1 cellular context compared by ENCODE assay signal in the genomic region with DNA sequence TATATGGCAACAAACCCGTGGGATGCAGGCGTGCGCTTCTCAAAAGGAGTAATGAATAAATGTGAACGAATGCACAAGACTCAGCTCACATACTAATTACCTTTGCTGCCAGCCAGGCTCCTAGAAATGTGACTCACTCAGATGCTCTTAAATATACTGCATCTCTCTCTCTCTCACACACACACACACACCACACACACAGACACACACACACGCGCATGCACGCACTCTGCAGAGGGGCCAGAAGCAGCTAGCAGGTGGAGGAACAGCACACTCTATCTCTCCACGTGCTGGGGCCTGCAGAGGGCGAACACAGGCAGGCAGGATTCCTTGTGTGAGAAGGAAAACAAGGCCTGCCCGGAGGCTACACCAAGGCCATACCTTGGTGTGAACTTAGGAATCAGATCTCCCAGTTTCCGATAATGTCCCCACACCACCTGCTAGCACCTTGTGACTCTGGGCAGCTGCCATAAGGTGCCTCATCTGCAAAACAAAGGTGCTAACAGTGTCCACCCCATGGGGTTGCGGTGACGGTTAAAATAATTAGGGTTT.
TF ChIP-seq lines count a peak whose summit lies in the region.

No MANE protein-coding gene starts in this region.

TF ChIP-seq in GM23338, 12 proteins besides CTCF, POLR2A, EP300 and RAD21 (continued from another document):
- TF ChIP-seq, protein P1, sequence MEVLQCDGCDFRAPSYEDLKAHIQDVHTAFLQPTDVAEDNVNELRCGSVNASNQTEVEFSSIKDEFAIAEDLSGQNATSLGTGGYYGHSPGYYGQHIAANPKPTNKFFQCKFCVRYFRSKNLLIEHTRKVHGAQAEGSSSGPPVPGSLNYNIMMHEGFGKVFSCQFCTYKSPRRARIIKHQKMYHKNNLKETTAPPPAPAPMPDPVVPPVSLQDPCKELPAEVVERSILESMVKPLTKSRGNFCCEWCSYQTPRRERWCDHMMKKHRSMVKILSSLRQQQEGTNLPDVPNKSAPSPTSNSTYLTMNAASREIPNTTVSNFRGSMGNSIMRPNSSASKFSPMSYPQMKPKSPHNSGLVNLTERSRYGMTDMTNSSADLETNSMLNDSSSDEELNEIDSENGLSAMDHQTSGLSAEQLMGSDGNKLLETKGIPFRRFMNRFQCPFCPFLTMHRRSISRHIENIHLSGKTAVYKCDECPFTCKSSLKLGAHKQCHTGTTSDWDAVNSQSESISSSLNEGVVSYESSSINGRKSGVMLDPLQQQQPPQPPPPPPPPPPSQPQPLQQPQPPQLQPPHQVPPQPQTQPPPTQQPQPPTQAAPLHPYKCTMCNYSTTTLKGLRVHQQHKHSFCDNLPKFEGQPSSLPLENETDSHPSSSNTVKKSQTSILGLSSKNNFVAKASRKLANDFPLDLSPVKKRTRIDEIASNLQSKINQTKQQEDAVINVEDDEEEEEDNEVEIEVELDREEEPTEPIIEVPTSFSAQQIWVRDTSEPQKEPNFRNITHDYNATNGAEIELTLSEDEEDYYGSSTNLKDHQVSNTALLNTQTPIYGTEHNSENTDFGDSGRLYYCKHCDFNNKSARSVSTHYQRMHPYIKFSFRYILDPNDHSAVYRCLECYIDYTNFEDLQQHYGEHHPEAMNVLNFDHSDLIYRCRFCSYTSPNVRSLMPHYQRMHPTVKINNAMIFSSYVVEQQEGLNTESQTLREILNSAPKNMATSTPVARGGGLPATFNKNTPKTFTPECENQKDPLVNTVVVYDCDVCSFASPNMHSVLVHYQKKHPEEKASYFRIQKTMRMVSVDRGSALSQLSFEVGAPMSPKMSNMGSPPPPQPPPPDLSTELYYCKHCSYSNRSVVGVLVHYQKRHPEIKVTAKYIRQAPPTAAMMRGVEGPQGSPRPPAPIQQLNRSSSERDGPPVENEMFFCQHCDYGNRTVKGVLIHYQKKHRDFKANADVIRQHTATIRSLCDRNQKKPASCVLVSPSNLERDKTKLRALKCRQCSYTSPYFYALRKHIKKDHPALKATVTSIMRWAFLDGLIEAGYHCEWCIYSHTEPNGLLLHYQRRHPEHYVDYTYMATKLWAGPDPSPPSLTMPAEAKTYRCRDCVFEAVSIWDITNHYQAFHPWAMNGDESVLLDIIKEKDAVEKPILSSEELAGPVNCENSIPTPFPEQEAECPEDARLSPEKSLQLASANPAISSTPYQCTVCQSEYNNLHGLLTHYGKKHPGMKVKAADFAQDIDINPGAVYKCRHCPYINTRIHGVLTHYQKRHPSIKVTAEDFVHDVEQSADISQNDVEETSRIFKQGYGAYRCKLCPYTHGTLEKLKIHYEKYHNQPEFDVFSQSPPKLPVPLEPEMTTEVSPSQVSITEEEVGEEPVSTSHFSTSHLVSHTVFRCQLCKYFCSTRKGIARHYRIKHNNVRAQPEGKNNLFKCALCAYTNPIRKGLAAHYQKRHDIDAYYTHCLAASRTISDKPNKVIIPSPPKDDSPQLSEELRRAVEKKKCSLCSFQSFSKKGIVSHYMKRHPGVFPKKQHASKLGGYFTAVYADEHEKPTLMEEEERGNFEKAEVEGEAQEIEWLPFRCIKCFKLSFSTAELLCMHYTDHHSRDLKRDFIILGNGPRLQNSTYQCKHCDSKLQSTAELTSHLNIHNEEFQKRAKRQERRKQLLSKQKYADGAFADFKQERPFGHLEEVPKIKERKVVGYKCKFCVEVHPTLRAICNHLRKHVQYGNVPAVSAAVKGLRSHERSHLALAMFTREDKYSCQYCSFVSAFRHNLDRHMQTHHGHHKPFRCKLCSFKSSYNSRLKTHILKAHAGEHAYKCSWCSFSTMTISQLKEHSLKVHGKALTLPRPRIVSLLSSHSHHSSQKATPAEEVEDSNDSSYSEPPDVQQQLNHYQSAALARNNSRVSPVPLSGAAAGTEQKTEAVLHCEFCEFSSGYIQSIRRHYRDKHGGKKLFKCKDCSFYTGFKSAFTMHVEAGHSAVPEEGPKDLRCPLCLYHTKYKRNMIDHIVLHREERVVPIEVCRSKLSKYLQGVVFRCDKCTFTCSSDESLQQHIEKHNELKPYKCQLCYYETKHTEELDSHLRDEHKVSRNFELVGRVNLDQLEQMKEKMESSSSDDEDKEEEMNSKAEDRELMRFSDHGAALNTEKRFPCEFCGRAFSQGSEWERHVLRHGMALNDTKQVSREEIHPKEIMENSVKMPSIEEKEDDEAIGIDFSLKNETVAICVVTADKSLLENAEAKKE (CRISPR knock-in tag; IDR thresholded peaks at IDR 0.05) = no peak
- TF ChIP-seq EZH2phosphoT487 (IDR thresholded peaks at IDR 0.05; ENCODE audit: unreplicated experiment) = no peak
- 0 out of 2 replicates have a peak, but pooled peaks have one; percentile 30 for TF ChIP-seq CREB1 (CRISPR knock-in tag; IDR thresholded peaks at IDR 0.05; ENCODE audit: low read depth)
